ENCODE assay signal across 9 cellular contexts in genomic region chr2:204325468-204325867, GRCh38.
DNase-seq lines count a peak whose midpoint lies in the region; ATAC-seq and TF ChIP-seq lines count a peak whose summit lies in the region.
"Had no signal": no experiment of that assay in that cellular context is flagged by ENCODE, and none has a peak within 500 bp of the region (broad histone marks: within the 10 kb centered on the region; RNA-seq: fewer than 3 reads in every experiment).

No MANE protein-coding gene starts in this region.

- H3K4me3 ChIP-seq in HL-60 (replicated peaks; ENCODE audit: insufficient read depth, low read length): no peak overlapping the region
- H3K4me3 ChIP-seq in mucosa of descending colon: no peak overlapping the region

- no peak overlapping the region for H3K27ac Mint-ChIP-seq in Calu3 (ENCODE audit: unreplicated experiment)
- no peak overlapping the region for H3K27ac Mint-ChIP-seq in activated CD4-positive, alpha-beta memory T cell treated with anti-CD3 and anti-CD28 coated beads, Interleukin-2, amount 10 ng/mL, durations not matched to agents 7 days and 5 days
- H3K27ac Mint-ChIP-seq in endothelial cell (ENCODE audit: unreplicated experiment): peak overlapping the region; percentile 32
- H3K27ac Mint-ChIP-seq: activated naive CD4-positive, alpha-beta T cell treated with anti-CD3 and anti-CD28 coated beads, Interleukin-2, amount 50 U/mL, for 24 hours had no signal

- no peaks in the 10 kb centered on the region for H3K36me3 ChIP-seq in mucosa of descending colon (ENCODE audit: low read depth)

- intact Hi-C loops in Calu3 (cut with micrococcal nuclease; ENCODE audit: unreplicated experiment) (loop anchor here (1.0 to 5.0 kb wide), 6 partner anchors 65 to 1352 kb away; no protein-coding TSS in a partner anchor), mucosa of descending colon (cut with DNase I, micrococcal nuclease) (loop anchor here (5.0 to 10.0 kb wide), 4 partner anchors 302 to 1352 kb away; no protein-coding TSS in a partner anchor)

- DNase-seq in Calu3 (peak; percentile 74), HL-60 (ENCODE audit: low read depth in 1 of 2, low spot score in 1 of 2) (peak; percentile 47 to 58), NCI-H748 treated with DMSO at 0.1 percent for 48 hours (lab: John Stamatoyannopoulos, UW) (peak; percentile 85), endothelial cell (ENCODE audit: low spot score) (peak; percentile 77), mucosa of descending colon (peak in 1 of 3 donors; percentile 74)
- peak; percentile 53 for DNase-seq in activated CD4-positive, alpha-beta memory T cell treated with anti-CD3 and anti-CD28 coated beads, Interleukin-2, amount 10 ng/mL, durations not matched to agents 7 days and 5 days
- DNase-seq in stimulated activated naive CD4-positive, alpha-beta T cell treated with Interleukin-2 at 50 U/mL for 16 hours (lab: John Stamatoyannopoulos, UW): peak; percentile 13

- no peaks in the 10 kb centered on the region for H3K9me3 ChIP-seq in mucosa of descending colon

- H3K4me3 Mint-ChIP-seq in Calu3 (ENCODE audit: low read depth, unreplicated experiment) (no peak overlapping the region), endothelial cell (ENCODE audit: unreplicated experiment) (no peak overlapping the region)
- no peak overlapping the region for H3K4me3 Mint-ChIP-seq in activated CD4-positive, alpha-beta memory T cell treated with anti-CD3 and anti-CD28 coated beads, Interleukin-2, amount 10 ng/mL, durations not matched to agents 7 days and 5 days
- H3K4me3 Mint-ChIP-seq: activated naive CD4-positive, alpha-beta T cell treated with anti-CD3 and anti-CD28 coated beads, Interleukin-2, amount 50 U/mL, for 24 hours had no signal

- H3K4me1 Mint-ChIP-seq in Calu3 (ENCODE audit: low read depth, unreplicated experiment) (peaks cover 22% of the 10 kb centered on the region), endothelial cell (ENCODE audit: unreplicated experiment) (peaks cover 42% of the 10 kb centered on the region)
- peaks cover 13% of the 10 kb centered on the region for H3K4me1 Mint-ChIP-seq in activated CD4-positive, alpha-beta memory T cell treated with anti-CD3 and anti-CD28 coated beads, Interleukin-2, amount 10 ng/mL, durations not matched to agents 7 days and 5 days

- H3K9me3 Mint-ChIP-seq in Calu3 (ENCODE audit: low read depth, unreplicated experiment) (no peaks in the 10 kb centered on the region), endothelial cell (ENCODE audit: unreplicated experiment) (no peaks in the 10 kb centered on the region)
- H3K9me3 Mint-ChIP-seq in activated CD4-positive, alpha-beta memory T cell treated with anti-CD3 and anti-CD28 coated beads, Interleukin-2, amount 10 ng/mL, durations not matched to agents 7 days and 5 days: no peaks in the 10 kb centered on the region
- H3K9me3 Mint-ChIP-seq: activated naive CD4-positive, alpha-beta T cell treated with anti-CD3 and anti-CD28 coated beads, Interleukin-2, amount 50 U/mL, for 24 hours had no signal

- CTCF ChIA-PET in Calu3 (lab: Charles Lee): interaction anchor here (0.5 kb wide), 1 partner anchor 253 kb away, joined by 4 read pairs; no protein-coding TSS in a partner anchor
- CTCF ChIA-PET in activated CD4-positive, alpha-beta memory T cell treated with anti-CD3 and anti-CD28 coated beads, Interleukin-2, amount 10 ng/mL, durations not matched to agents 7 days and 5 days (lab: Charles Lee): no interaction called here

- BruUV-seq in Calu3 (replicated peaks; lab: Mats Ljungman, UMichigan): no TSS peak

- H3K27me3 Mint-ChIP-seq in Calu3 (ENCODE audit: unreplicated experiment) (no peaks in the 10 kb centered on the region), endothelial cell (ENCODE audit: unreplicated experiment) (no peaks in the 10 kb centered on the region)
- H3K27me3 Mint-ChIP-seq in activated CD4-positive, alpha-beta memory T cell treated with anti-CD3 and anti-CD28 coated beads, Interleukin-2, amount 10 ng/mL, durations not matched to agents 7 days and 5 days: peaks cover 13% of the 10 kb centered on the region
- H3K27me3 Mint-ChIP-seq: activated naive CD4-positive, alpha-beta T cell treated with anti-CD3 and anti-CD28 coated beads, Interleukin-2, amount 50 U/mL, for 24 hours had no signal

- peak; percentile 92 for TF ChIP-seq CTCF in Calu3 (IDR thresholded peaks at IDR 0.05; ENCODE audit: unreplicated experiment)
- peak; percentile 57 for TF ChIP-seq CTCF in HL-60 (IDR thresholded peaks at IDR 0.05; ENCODE audit: insufficient read depth, low read length)
- peak; percentile 98 for TF ChIP-seq CTCF in endothelial cell (IDR thresholded peaks at IDR 0.05; ENCODE audit: unreplicated experiment)
- TF ChIP-seq CTCF in mucosa of descending colon (IDR thresholded peaks at IDR 0.05): peak; percentile 34

- no peak overlapping the region for H3K27ac ChIP-seq in HL-60 (replicated peaks)

- ATAC-seq in GM19467 (IDR thresholded peaks at IDR 0.05; ENCODE audit: unreplicated experiment) (peak; percentile 80), mucosa of descending colon (peak; percentile 91)

- no peaks in the 10 kb centered on the region for H3K4me1 ChIP-seq in mucosa of descending colon (ENCODE audit: low read depth)

- POLR2A ChIA-PET in activated CD4-positive, alpha-beta memory T cell treated with anti-CD3 and anti-CD28 coated beads, Interleukin-2, amount 10 ng/mL, durations not matched to agents 7 days and 5 days (lab: Charles Lee): no interaction called here

- H3K36me3 Mint-ChIP-seq in Calu3 (ENCODE audit: insufficient read depth, unreplicated experiment): no peaks in the 10 kb centered on the region
- H3K36me3 Mint-ChIP-seq in activated CD4-positive, alpha-beta memory T cell treated with anti-CD3 and anti-CD28 coated beads, Interleukin-2, amount 10 ng/mL, durations not matched to agents 7 days and 5 days (ENCODE audit: low read depth): no peaks in the 10 kb centered on the region
- H3K36me3 Mint-ChIP-seq in endothelial cell (ENCODE audit: low read depth, unreplicated experiment): peaks cover 3% of the 10 kb centered on the region
- H3K36me3 Mint-ChIP-seq: activated naive CD4-positive, alpha-beta T cell treated with anti-CD3 and anti-CD28 coated beads, Interleukin-2, amount 50 U/mL, for 24 hours had no signal

- H3K27me3 ChIP-seq in HL-60 (ENCODE audit: insufficient read depth, poor library complexity, severe bottlenecking): no peaks in the 10 kb centered on the region

Comparison
In these comparisons a context has a peak if more than half of its experiments do, and no peak if none do; other contexts are left out.
1. CTCF ChIP-seq: peak in every context shown above with its lines; median percentile 98 in endothelial cell; 92 in Calu3; 57 in HL-60; 34 in mucosa of descending colon.